9 cellular contexts compared by ENCODE assay signal in the genomic region with DNA sequence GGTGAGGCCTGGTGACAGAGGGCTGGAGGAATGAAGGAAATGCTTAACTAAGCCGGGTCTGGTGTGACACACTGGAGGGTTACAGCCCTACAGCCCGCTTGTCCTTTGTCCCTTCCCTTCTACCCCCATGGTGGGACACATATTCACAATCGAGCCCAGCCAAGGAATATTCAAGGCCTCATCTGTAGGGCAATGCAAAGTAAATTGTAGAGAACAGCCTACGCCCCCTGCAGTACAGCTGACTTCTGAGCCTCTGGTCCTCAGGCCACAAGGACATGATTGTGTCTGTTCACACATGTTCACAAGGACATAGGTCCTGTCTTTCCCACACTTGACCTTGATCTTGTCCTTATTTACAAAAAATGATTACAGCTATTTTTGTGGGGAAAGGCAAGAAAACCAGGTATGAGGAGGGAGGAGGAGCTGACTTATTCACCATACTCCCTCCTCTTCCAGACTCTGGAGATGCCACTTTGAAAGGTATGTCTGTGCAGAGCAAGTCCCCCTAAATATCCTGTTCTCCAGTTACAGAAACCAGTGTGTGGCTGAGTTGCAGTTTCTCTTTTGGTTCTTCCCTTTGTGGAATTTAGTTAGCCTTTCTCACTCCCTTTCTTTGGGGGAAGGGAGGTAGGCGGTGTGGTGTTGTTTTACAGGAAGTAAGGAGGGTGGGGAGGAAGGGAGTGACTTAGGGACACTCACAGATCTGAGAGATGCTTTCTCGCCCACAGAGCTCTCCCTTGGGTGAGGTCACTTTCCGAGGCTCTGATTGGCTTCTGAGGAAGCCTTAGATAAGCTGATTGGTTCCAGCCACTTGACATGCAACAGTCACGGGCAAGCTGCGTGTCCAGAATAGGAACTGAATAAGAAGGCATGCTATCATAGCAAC. TPM values are rescaled to one million over a fixed set of nuclear protein-coding genes. Genes with fewer than 3 reads are reported as not detected.
DNase-seq lines count a peak whose midpoint lies in the region; ATAC-seq and TF ChIP-seq lines count a peak whose summit lies in the region.
"Had no signal": no experiment of that assay in that cellular context is flagged by ENCODE, and none has a peak within 500 bp of the region (broad histone marks: within the 10 kb centered on the region; RNA-seq: fewer than 3 reads in every experiment).

No MANE protein-coding gene starts in this region.

- H3K36me3 Mint-ChIP-seq in activated CD8-positive, alpha-beta T cell treated with anti-CD3 and anti-CD28 coated beads for 36 hours (ENCODE audit: low read depth), result no peaks in the 10 kb centered on the region
- peaks cover 7% of the 10 kb centered on the region for H3K36me3 Mint-ChIP-seq in memory B cell
- H3K36me3 Mint-ChIP-seq: activated naive CD4-positive, alpha-beta T cell treated with anti-CD3 and anti-CD28 coated beads, Interleukin-2, amount 50 U/mL, for 24 hours had no signal

- CTCF ChIA-PET in activated CD8-positive, alpha-beta T cell treated with anti-CD3 and anti-CD28 coated beads for 36 hours (lab: Charles Lee), result interaction anchor here (0.9 to 8.7 kb wide), 17 partner anchors 13 to 134 kb away, joined by 3 to 247 read pairs (median 5); partner anchors contain the start of genes ANKRD34A, NUDT17, POLR3GL and RBM8A

- intact Hi-C loops in activated CD8-positive, alpha-beta T cell treated with anti-CD3 and anti-CD28 coated beads for 36 hours (cut with micrococcal nuclease), result loop anchor here (2.0 kb wide), 1 partner anchor 14 kb away; no protein-coding TSS in a partner anchor

- H3K27ac Mint-ChIP-seq in activated CD8-positive, alpha-beta T cell treated with anti-CD3 and anti-CD28 coated beads for 36 hours, result no peak overlapping the region
- no peak overlapping the region for H3K27ac Mint-ChIP-seq in memory B cell
- H3K27ac Mint-ChIP-seq: activated naive CD4-positive, alpha-beta T cell treated with anti-CD3 and anti-CD28 coated beads, Interleukin-2, amount 50 U/mL, for 24 hours had no signal

- no peaks in the 10 kb centered on the region for H4K20me1 ChIP-seq in BLaER1 treated with 17β-estradiol and CSF1 and Interleukin-3, amounts not matched to agents 10 nM and 100 nM

- H3K27me3 Mint-ChIP-seq in activated CD8-positive, alpha-beta T cell treated with anti-CD3 and anti-CD28 coated beads for 36 hours, result no peaks in the 10 kb centered on the region
- H3K27me3 Mint-ChIP-seq in memory B cell, result no peaks in the 10 kb centered on the region
- H3K27me3 Mint-ChIP-seq: activated naive CD4-positive, alpha-beta T cell treated with anti-CD3 and anti-CD28 coated beads, Interleukin-2, amount 50 U/mL, for 24 hours had no signal

- POLR2A ChIA-PET in activated CD8-positive, alpha-beta T cell treated with anti-CD3 and anti-CD28 coated beads for 36 hours (lab: Charles Lee), result interaction anchor here (0.6 to 14.1 kb wide), 17 partner anchors 10 to 698 kb away, joined by 3 to 446 read pairs (median 5); partner anchors contain the start of genes ANKRD34A, LIX1L, PEX11B and POLR3GL

- peaks cover 41% of the 10 kb centered on the region for H3K4me1 Mint-ChIP-seq in activated CD8-positive, alpha-beta T cell treated with anti-CD3 and anti-CD28 coated beads for 36 hours (ENCODE audit: low read depth)
- peaks cover 43% of the 10 kb centered on the region for H3K4me1 Mint-ChIP-seq in memory B cell

- peak overlapping the region; percentile 69 to 80 (median 78) for H3K9ac ChIP-seq in BLaER1 treated with 17β-estradiol and CSF1 and Interleukin-3, amounts not matched to agents 10 nM and 100 nM
- peak overlapping the region; percentile 55 for H3K9ac ChIP-seq in endocrine pancreas (ENCODE audit: control insufficient read depth, insufficient read depth, low read length)

- no peaks in the 10 kb centered on the region for H3K27me3 ChIP-seq in BLaER1 treated with 17β-estradiol and CSF1 and Interleukin-3, amounts not matched to agents 10 nM and 100 nM
- no peaks in the 10 kb centered on the region for H3K27me3 ChIP-seq in endocrine pancreas (ENCODE audit: control insufficient read depth, insufficient read depth, low read length)

- H3K9me3 ChIP-seq in BLaER1 treated with 17β-estradiol and CSF1 and Interleukin-3, amounts not matched to agents 10 nM and 100 nM (replicated peaks in 1 of 11), result no peaks in the 10 kb centered on the region
- no peaks in the 10 kb centered on the region for H3K9me3 ChIP-seq in endocrine pancreas (ENCODE audit: control insufficient read depth, low read length)

- peak; percentile 89 for ATAC-seq in GM19351 (IDR thresholded peaks at IDR 0.05; ENCODE audit: unreplicated experiment)
- peak; percentile 95 for ATAC-seq in HG03460 (IDR thresholded peaks at IDR 0.05; ENCODE audit: unreplicated experiment)
- ATAC-seq in activated CD8-positive, alpha-beta T cell treated with anti-CD3 and anti-CD28 coated beads for 36 hours, result peak; percentile 86
- peak; percentile 83 for ATAC-seq in memory B cell (ENCODE audit: low read depth)

- TF ChIP-seq CTCF in activated CD8-positive, alpha-beta T cell treated with anti-CD3 and anti-CD28 coated beads for 36 hours (IDR thresholded peaks at IDR 0.05), result no peak

- peak overlapping the region in 9 of 10 experiments; percentile 26 to 56 (median 40); a peak in 18 of 20 replicates for H3K4me3 ChIP-seq in BLaER1 treated with 17β-estradiol and CSF1 and Interleukin-3, amounts not matched to agents 10 nM and 100 nM
- peak overlapping the region; percentile 27 for H3K4me3 ChIP-seq in endocrine pancreas (ENCODE audit: control insufficient read depth, insufficient read depth, low read length)

- H3K36me3 ChIP-seq in BLaER1 treated with 17β-estradiol and CSF1 and Interleukin-3, amounts not matched to agents 10 nM and 100 nM, result no peaks in the 10 kb centered on the region; a peak in 1 of 22 replicates
- no peaks in the 10 kb centered on the region for H3K36me3 ChIP-seq in endocrine pancreas (ENCODE audit: control insufficient read depth, insufficient read depth, low read length)

- H3K27ac ChIP-seq in BLaER1 treated with 17β-estradiol and CSF1 and Interleukin-3, amounts not matched to agents 10 nM and 100 nM, result peak overlapping the region; percentile 84 to 95 (median 91)

- DNase-seq in NCI-H82 treated with DMSO at 0.1 percent for 48 hours (lab: John Stamatoyannopoulos, UW; ENCODE audit: unreplicated experiment) (peak; percentile 86), memory B cell (ENCODE audit: low spot score in 2 of 2) (peak; percentile 55 to 75)
- DNase-seq in activated CD8-positive, alpha-beta T cell treated with anti-CD3 and anti-CD28 coated beads for 36 hours, result peak; percentile 95
- peak; percentile 60 for DNase-seq in stimulated activated CD8-positive, alpha-beta memory T cell treated with anti-CD3 and anti-CD28 coated beads, Interleukin-12 subunit alpha, Interleukin-12 subunit beta, amount 100 ng/mL, for 24 hours (ENCODE audit: extremely low read depth)

- no peak overlapping the region for H3K4me3 Mint-ChIP-seq in activated CD8-positive, alpha-beta T cell treated with anti-CD3 and anti-CD28 coated beads for 36 hours
- no peak overlapping the region for H3K4me3 Mint-ChIP-seq in memory B cell
- H3K4me3 Mint-ChIP-seq: activated naive CD4-positive, alpha-beta T cell treated with anti-CD3 and anti-CD28 coated beads, Interleukin-2, amount 50 U/mL, for 24 hours had no signal

- H3K9me3 Mint-ChIP-seq in activated CD8-positive, alpha-beta T cell treated with anti-CD3 and anti-CD28 coated beads for 36 hours, result no peaks in the 10 kb centered on the region
- no peaks in the 10 kb centered on the region for H3K9me3 Mint-ChIP-seq in memory B cell
- H3K9me3 Mint-ChIP-seq: activated naive CD4-positive, alpha-beta T cell treated with anti-CD3 and anti-CD28 coated beads, Interleukin-2, amount 50 U/mL, for 24 hours had no signal

- peak overlapping the region; percentile 78 to 96 (median 87) for H3K4me2 ChIP-seq in BLaER1 treated with 17β-estradiol and CSF1 and Interleukin-3, amounts not matched to agents 10 nM and 100 nM

- peaks cover 46 to 70% (median 63%) of the 10 kb centered on the region in 10 experiments for H3K4me1 ChIP-seq in BLaER1 treated with 17β-estradiol and CSF1 and Interleukin-3, amounts not matched to agents 10 nM and 100 nM
- peaks cover 8% of the 10 kb centered on the region for H3K4me1 ChIP-seq in endocrine pancreas (ENCODE audit: control insufficient read depth, insufficient read depth, low read length)

RNA-seq across cellular contexts. Expression of gene POLR3GL, which starts 14.6 kb away (rescaled TPM):
- total RNA-seq in activated CD8-positive, alpha-beta T cell treated with anti-CD3 and anti-CD28 coated beads for 36 hours, result 10 to 100 TPM; 22.3 to 23.3 TPM

RNA-seq across cellular contexts. Expression of gene ANKRD34A, which starts 14.7 kb away (rescaled TPM):
- 1 to 10 TPM; 6.6 to 7.7 TPM for total RNA-seq in activated CD8-positive, alpha-beta T cell treated with anti-CD3 and anti-CD28 coated beads for 36 hours

RNA-seq across cellular contexts. Expression of gene TXNIP, which starts 17.3 kb away (rescaled TPM):
- total RNA-seq in activated CD8-positive, alpha-beta T cell treated with anti-CD3 and anti-CD28 coated beads for 36 hours, result 100 to 1,000 TPM; 130 to 134 TPM

RNA-seq across cellular contexts. Expression of gene LIX1L, which starts 21.3 kb away (rescaled TPM):
- 10 to 100 TPM; 41.5 to 43.6 TPM for total RNA-seq in activated CD8-positive, alpha-beta T cell treated with anti-CD3 and anti-CD28 coated beads for 36 hours

RNA-seq across cellular contexts. Expression of gene HJV, which starts 42.4 kb away (rescaled TPM):
- total RNA-seq in activated CD8-positive, alpha-beta T cell treated with anti-CD3 and anti-CD28 coated beads for 36 hours, result not detected

Comparison
In these comparisons a context has a peak if more than half of its experiments do, and no peak if none do; other contexts are left out.
1. Peak in every context shown above with its lines: DNase-seq, ATAC-seq, H3K4me3 ChIP-seq and H3K27ac ChIP-seq.